ENCODE assay signal across 10 cellular contexts in the genomic region with DNA sequence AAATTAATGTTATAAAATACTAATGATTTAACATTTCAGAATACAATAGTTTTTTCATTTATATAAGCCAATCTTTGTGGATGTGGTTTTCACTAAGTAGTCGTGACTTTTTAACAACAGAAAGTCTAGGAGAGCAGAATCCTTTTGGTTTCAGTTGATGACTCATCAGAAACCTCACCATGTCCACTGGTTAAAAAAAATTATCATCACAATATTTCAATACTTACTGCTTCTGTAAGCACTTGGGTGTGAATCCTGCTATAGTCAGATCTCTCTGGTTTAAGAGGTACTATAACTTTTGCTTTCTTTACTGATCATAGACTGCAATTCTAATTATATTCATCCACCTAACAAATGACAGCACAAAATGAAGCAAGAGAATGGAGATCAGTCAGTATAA.
DNase-seq lines count a peak whose midpoint lies in the region; ATAC-seq and TF ChIP-seq lines count a peak whose summit lies in the region.
"Had no signal": no experiment of that assay in that cellular context is flagged by ENCODE, and none has a peak within 500 bp of the region (broad histone marks: within the 10 kb centered on the region; RNA-seq: fewer than 3 reads in every experiment).

No MANE protein-coding gene starts in this region.

- no peaks in the 10 kb centered on the region for H3K79me1 ChIP-seq in mesenchymal stem cell (replicated peaks; ENCODE audit: low read length, poor library complexity, severe bottlenecking)

- H3K4me1 Mint-ChIP-seq in activated CD8-positive, alpha-beta T cell treated with anti-CD3 and anti-CD28 coated beads for 36 hours (ENCODE audit: low read depth) = peaks cover 3% of the 10 kb centered on the region
- H3K4me1 Mint-ChIP-seq in activated CD8-positive, alpha-beta T cell treated with anti-CD3 and anti-CD28 coated beads, Interleukin-2, amount 10 ng/mL, durations not matched to agents 7 days and 5 days (ENCODE audit: low read depth) = peaks cover 4% of the 10 kb centered on the region
- no peaks in the 10 kb centered on the region for H3K4me1 Mint-ChIP-seq in endothelial cell (ENCODE audit: unreplicated experiment)
- H3K4me1 Mint-ChIP-seq: memory B cell had no signal

- H3K27ac Mint-ChIP-seq in activated CD8-positive, alpha-beta T cell treated with anti-CD3 and anti-CD28 coated beads for 36 hours = no peak overlapping the region
- no peak overlapping the region for H3K27ac Mint-ChIP-seq in activated CD8-positive, alpha-beta T cell treated with anti-CD3 and anti-CD28 coated beads, Interleukin-2, amount 10 ng/mL, durations not matched to agents 7 days and 5 days
- no peak overlapping the region for H3K27ac Mint-ChIP-seq in endothelial cell (ENCODE audit: unreplicated experiment)
- H3K27ac Mint-ChIP-seq: memory B cell had no signal

- no peak overlapping the region for H2BK15ac ChIP-seq in mesenchymal stem cell (ENCODE audit: low read depth, poor library complexity, severe bottlenecking)

- no peak overlapping the region for H4K91ac ChIP-seq in mesenchymal stem cell (ENCODE audit: low read length)

- H3K4ac ChIP-seq in mesenchymal stem cell (ENCODE audit: low read depth in 1 of 2, low read length in 2 of 2) = no peak overlapping the region

- H3K27ac ChIP-seq in mesenchymal stem cell (ENCODE audit: low read length, poor library complexity, severe bottlenecking) (no peak overlapping the region), colonic mucosa (no peak overlapping the region)

- TF ChIP-seq CTCF in activated CD8-positive, alpha-beta T cell treated with anti-CD3 and anti-CD28 coated beads for 36 hours (IDR thresholded peaks at IDR 0.05) = no peak
- TF ChIP-seq CTCF in colonic mucosa (IDR thresholded peaks at IDR 0.05) = no peak
- TF ChIP-seq CTCF in endothelial cell (IDR thresholded peaks at IDR 0.05; ENCODE audit: unreplicated experiment) = no peak

- H3K18ac ChIP-seq in mesenchymal stem cell (ENCODE audit: low read depth in 1 of 2, low read length in 2 of 2) = no peak overlapping the region

- no peak overlapping the region for H2BK12ac ChIP-seq in mesenchymal stem cell (ENCODE audit: low read length in 2 of 2)

- no peak overlapping the region for H3K14ac ChIP-seq in mesenchymal stem cell (ENCODE audit: low read length in 2 of 2)

- H3K4me3 ChIP-seq in mesenchymal stem cell (ENCODE audit: insufficient read depth in 1 of 2, low read depth in 1 of 2, low read length in 2 of 2) (no peak overlapping the region), colonic mucosa (no peak overlapping the region)

- no peaks in the 10 kb centered on the region for H3K36me3 Mint-ChIP-seq in activated CD8-positive, alpha-beta T cell treated with anti-CD3 and anti-CD28 coated beads for 36 hours (ENCODE audit: low read depth)
- H3K36me3 Mint-ChIP-seq in activated CD8-positive, alpha-beta T cell treated with anti-CD3 and anti-CD28 coated beads, Interleukin-2, amount 10 ng/mL, durations not matched to agents 7 days and 5 days (ENCODE audit: low read depth) = no peaks in the 10 kb centered on the region
- no peaks in the 10 kb centered on the region for H3K36me3 Mint-ChIP-seq in endothelial cell (ENCODE audit: low read depth, unreplicated experiment)
- H3K36me3 Mint-ChIP-seq: memory B cell had no signal

- H3K4me1 ChIP-seq in mesenchymal stem cell (ENCODE audit: control insufficient read depth, insufficient read depth, low read depth, low read length) = no peaks in the 10 kb centered on the region
- H3K4me1 ChIP-seq in colonic mucosa = no peaks in the 10 kb centered on the region

- DNase-seq in activated CD8-positive, alpha-beta T cell treated with anti-CD3 and anti-CD28 coated beads for 36 hours = no peak
- no peak for DNase-seq in activated CD8-positive, alpha-beta T cell treated with anti-CD3 and anti-CD28 coated beads, Interleukin-2, amount 10 ng/mL, durations not matched to agents 7 days and 5 days
- DNase-seq in LHCN-M2 (ENCODE audit: low read depth) (peak; percentile 44), mesenchymal stem cell (peak; percentile 28), colonic mucosa (no peak), endothelial cell (ENCODE audit: low spot score) (no peak)
- no peak for DNase-seq in NK-92 treated with Interleukin-12 subunit alpha and Interleukin-12 subunit beta, amount 100 ng/mL, for 24 hours (lab: John Stamatoyannopoulos, UW)
- DNase-seq: cortex of kidney had no signal

- H3K4me3 Mint-ChIP-seq in activated CD8-positive, alpha-beta T cell treated with anti-CD3 and anti-CD28 coated beads for 36 hours = no peak overlapping the region
- H3K4me3 Mint-ChIP-seq in activated CD8-positive, alpha-beta T cell treated with anti-CD3 and anti-CD28 coated beads, Interleukin-2, amount 10 ng/mL, durations not matched to agents 7 days and 5 days = no peak overlapping the region
- no peak overlapping the region for H3K4me3 Mint-ChIP-seq in endothelial cell (ENCODE audit: unreplicated experiment)
- H3K4me3 Mint-ChIP-seq: memory B cell had no signal

- H4K8ac ChIP-seq in mesenchymal stem cell (ENCODE audit: low read length) = no peak overlapping the region

- H2AFZ ChIP-seq in mesenchymal stem cell (ENCODE audit: low read depth, low read length) = no peak overlapping the region

- intact Hi-C loops in activated CD8-positive, alpha-beta T cell treated with anti-CD3 and anti-CD28 coated beads for 36 hours (cut with micrococcal nuclease) = no loop called here
- intact Hi-C loops in colonic mucosa (cut with DNase I) = no loop called here

- POLR2A ChIA-PET in activated CD8-positive, alpha-beta T cell treated with anti-CD3 and anti-CD28 coated beads for 36 hours (lab: Charles Lee) = interaction anchor here (0.8 kb wide), 1 partner anchor 619 kb away, joined by 3 read pairs; no protein-coding TSS in a partner anchor
- POLR2A ChIA-PET in activated CD8-positive, alpha-beta T cell treated with anti-CD3 and anti-CD28 coated beads, Interleukin-2, amount 10 ng/mL, durations not matched to agents 7 days and 5 days (lab: Charles Lee) = no interaction called here

- no peaks in the 10 kb centered on the region for H3K27me3 Mint-ChIP-seq in activated CD8-positive, alpha-beta T cell treated with anti-CD3 and anti-CD28 coated beads for 36 hours
- no peaks in the 10 kb centered on the region for H3K27me3 Mint-ChIP-seq in activated CD8-positive, alpha-beta T cell treated with anti-CD3 and anti-CD28 coated beads, Interleukin-2, amount 10 ng/mL, durations not matched to agents 7 days and 5 days (ENCODE audit: low read depth)
- no peaks in the 10 kb centered on the region for H3K27me3 Mint-ChIP-seq in endothelial cell (ENCODE audit: unreplicated experiment)
- H3K27me3 Mint-ChIP-seq: memory B cell had no signal

- H3K9me3 ChIP-seq in mesenchymal stem cell (ENCODE audit: control insufficient read depth, low read length) = peaks cover under 1% of the 10 kb centered on the region
- H3K9me3 ChIP-seq in colonic mucosa = no peaks in the 10 kb centered on the region

- H3K9me3 Mint-ChIP-seq in activated CD8-positive, alpha-beta T cell treated with anti-CD3 and anti-CD28 coated beads for 36 hours = peaks cover 2% of the 10 kb centered on the region
- H3K9me3 Mint-ChIP-seq in activated CD8-positive, alpha-beta T cell treated with anti-CD3 and anti-CD28 coated beads, Interleukin-2, amount 10 ng/mL, durations not matched to agents 7 days and 5 days (ENCODE audit: insufficient read depth) = peaks cover 5% of the 10 kb centered on the region
- H3K9me3 Mint-ChIP-seq in endothelial cell (ENCODE audit: unreplicated experiment) = no peaks in the 10 kb centered on the region

- CTCF ChIA-PET in activated CD8-positive, alpha-beta T cell treated with anti-CD3 and anti-CD28 coated beads for 36 hours (lab: Charles Lee) = interaction anchor here (0.5 kb wide), 1 partner anchor 13 kb away, joined by 5 read pairs; no protein-coding TSS in a partner anchor
- CTCF ChIA-PET in activated CD8-positive, alpha-beta T cell treated with anti-CD3 and anti-CD28 coated beads, Interleukin-2, amount 10 ng/mL, durations not matched to agents 7 days and 5 days (lab: Charles Lee) = no interaction called here

- no peaks in the 10 kb centered on the region for H3K27me3 ChIP-seq in mesenchymal stem cell (ENCODE audit: control insufficient read depth in 1 of 2, insufficient read depth in 1 of 2, low read length in 2 of 2)
- H3K27me3 ChIP-seq in colonic mucosa = no peaks in the 10 kb centered on the region

- ATAC-seq in activated CD8-positive, alpha-beta T cell treated with anti-CD3 and anti-CD28 coated beads for 36 hours = peak; percentile 82
- ATAC-seq in activated CD8-positive, alpha-beta T cell treated with anti-CD3 and anti-CD28 coated beads, Interleukin-2, amount 10 ng/mL, durations not matched to agents 7 days and 5 days = no peak
- ATAC-seq in HG02642 (IDR thresholded peaks at IDR 0.05; ENCODE audit: poor library complexity, unreplicated experiment) = peak; percentile 91

- no peaks in the 10 kb centered on the region for H3K36me3 ChIP-seq in mesenchymal stem cell (ENCODE audit: control insufficient read depth in 1 of 2, insufficient read depth in 2 of 2, low read depth in 1 of 2, low read length in 2 of 2)
- H3K36me3 ChIP-seq in colonic mucosa = no peaks in the 10 kb centered on the region

- no peak overlapping the region for H3K4me2 ChIP-seq in mesenchymal stem cell (ENCODE audit: low read length, poor library complexity, severe bottlenecking)

- H3K23ac ChIP-seq in mesenchymal stem cell (ENCODE audit: low read length in 2 of 2) = no peak overlapping the region

- no peak overlapping the region for H2BK5ac ChIP-seq in mesenchymal stem cell (ENCODE audit: low read depth, low read length, poor library complexity, severe bottlenecking)

- H3K9ac ChIP-seq in mesenchymal stem cell (ENCODE audit: low read length) (no peak overlapping the region), colonic mucosa (ENCODE audit: low read depth in 2 of 2, low read length in 2 of 2) (no peak overlapping the region)

- H2AK5ac ChIP-seq in mesenchymal stem cell (ENCODE audit: low read length, severe bottlenecking) = no peak overlapping the region

- no CpG with 5 or more reads among the region's 1 CpG for WGBS in mesenchymal stem cell

- H2BK120ac ChIP-seq in mesenchymal stem cell (ENCODE audit: low read depth, low read length) = no peak overlapping the region

Comparison
In these comparisons a context has a peak if more than half of its experiments do, and no peak if none do; other contexts are left out.
1. DNase-seq: peak in LHCN-M2 (single experiment) and mesenchymal stem cell (single experiment); none in activated CD8-positive, alpha-beta T cell treated with anti-CD3 and anti-CD28 coated beads for 36 hours (single experiment), activated CD8-positive, alpha-beta T cell treated with anti-CD3 and anti-CD28 coated beads, Interleukin-2, amount 10 ng/mL, durations not matched to agents 7 days and 5 days (single experiment), NK-92 treated with Interleukin-12 subunit alpha and Interleukin-12 subunit beta, amount 100 ng/mL, for 24 hours (single experiment), colonic mucosa (single experiment) and endothelial cell (single experiment).